1 cellular context compared by ENCODE assay signal in the genomic region with DNA sequence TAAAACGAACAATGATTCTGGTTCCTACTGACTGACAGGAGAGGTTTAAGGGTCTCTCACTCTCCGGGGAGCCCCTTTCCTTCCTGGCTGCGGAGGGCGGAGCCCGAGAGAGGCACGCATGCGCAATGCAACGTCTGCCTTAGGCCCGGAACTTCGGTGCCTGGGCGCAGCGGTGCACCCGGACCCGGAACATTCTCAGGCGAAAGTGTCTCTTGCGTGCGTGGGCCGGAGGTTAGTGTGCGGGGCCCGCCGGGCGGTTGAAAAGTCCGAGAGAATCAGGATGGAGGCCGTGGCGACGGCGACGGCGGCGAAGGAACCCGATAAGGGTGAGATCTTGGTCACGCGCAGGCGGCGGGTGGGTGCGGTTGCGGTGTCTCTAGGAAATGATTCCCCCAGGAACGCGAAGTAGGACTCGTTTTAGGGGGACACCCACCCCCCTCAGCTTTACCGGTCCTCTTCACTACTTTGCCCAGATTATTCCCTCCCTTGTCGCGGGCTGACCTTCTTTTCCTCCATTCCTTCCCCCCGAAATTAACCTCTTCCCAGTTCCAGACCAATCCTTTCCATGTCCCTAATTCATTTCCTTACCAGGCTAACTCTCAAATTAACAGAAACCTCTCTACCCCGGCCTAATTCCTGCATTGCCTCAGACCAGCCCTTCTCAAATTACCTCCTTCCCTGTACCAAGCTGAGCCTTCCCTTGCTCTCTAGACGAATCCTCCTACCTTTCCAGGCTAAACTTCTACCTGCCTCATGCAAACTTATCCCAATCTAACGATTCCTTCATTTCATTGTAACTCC.
A peak's percentile ranks its signal among the peaks of the same experiment; 100 is the strongest.
TF ChIP-seq lines count a peak whose summit lies in the region.

A gene (plus strand): TSS at position 142 of the 801 bp plus-strand sequence. CDS start 139 bp downstream, at position 281.

TF ChIP-seq in HepG2, 621 proteins besides CTCF, POLR2A, EP300 and RAD21 (continued from another document and continues in another):
- TF ChIP-seq, protein P1, sequence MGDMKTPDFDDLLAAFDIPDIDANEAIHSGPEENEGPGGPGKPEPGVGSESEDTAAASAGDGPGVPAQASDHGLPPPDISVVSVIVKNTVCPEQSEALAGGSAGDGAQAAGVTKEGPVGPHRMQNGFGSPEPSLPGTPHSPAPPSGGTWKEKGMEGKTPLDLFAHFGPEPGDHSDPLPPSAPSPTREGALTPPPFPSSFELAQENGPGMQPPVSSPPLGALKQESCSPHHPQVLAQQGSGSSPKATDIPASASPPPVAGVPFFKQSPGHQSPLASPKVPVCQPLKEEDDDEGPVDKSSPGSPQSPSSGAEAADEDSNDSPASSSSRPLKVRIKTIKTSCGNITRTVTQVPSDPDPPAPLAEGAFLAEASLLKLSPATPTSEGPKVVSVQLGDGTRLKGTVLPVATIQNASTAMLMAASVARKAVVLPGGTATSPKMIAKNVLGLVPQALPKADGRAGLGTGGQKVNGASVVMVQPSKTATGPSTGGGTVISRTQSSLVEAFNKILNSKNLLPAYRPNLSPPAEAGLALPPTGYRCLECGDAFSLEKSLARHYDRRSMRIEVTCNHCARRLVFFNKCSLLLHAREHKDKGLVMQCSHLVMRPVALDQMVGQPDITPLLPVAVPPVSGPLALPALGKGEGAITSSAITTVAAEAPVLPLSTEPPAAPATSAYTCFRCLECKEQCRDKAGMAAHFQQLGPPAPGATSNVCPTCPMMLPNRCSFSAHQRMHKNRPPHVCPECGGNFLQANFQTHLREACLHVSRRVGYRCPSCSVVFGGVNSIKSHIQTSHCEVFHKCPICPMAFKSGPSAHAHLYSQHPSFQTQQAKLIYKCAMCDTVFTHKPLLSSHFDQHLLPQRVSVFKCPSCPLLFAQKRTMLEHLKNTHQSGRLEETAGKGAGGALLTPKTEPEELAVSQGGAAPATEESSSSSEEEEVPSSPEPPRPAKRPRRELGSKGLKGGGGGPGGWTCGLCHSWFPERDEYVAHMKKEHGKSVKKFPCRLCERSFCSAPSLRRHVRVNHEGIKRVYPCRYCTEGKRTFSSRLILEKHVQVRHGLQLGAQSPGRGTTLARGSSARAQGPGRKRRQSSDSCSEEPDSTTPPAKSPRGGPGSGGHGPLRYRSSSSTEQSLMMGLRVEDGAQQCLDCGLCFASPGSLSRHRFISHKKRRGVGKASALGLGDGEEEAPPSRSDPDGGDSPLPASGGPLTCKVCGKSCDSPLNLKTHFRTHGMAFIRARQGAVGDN (CRISPR knock-in tag; IDR thresholded peaks at IDR 0.05) = peak; percentile 92
- no peak for TF ChIP-seq DPF2 (CRISPR knock-in tag; IDR thresholded peaks at IDR 0.05; ENCODE audit: borderline replicate concordance, low read depth)
- TF ChIP-seq, protein P2, sequence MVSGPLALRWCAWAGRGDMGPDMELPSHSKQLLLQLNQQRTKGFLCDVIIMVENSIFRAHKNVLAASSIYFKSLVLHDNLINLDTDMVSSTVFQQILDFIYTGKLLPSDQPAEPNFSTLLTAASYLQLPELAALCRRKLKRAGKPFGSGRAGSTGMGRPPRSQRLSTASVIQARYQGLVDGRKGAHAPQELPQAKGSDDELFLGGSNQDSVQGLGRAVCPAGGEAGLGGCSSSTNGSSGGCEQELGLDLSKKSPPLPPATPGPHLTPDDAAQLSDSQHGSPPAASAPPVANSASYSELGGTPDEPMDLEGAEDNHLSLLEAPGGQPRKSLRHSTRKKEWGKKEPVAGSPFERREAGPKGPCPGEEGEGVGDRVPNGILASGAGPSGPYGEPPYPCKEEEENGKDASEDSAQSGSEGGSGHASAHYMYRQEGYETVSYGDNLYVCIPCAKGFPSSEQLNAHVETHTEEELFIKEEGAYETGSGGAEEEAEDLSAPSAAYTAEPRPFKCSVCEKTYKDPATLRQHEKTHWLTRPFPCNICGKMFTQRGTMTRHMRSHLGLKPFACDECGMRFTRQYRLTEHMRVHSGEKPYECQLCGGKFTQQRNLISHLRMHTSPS (CRISPR knock-in tag; IDR thresholded peaks at IDR 0.05; ENCODE audit: low read depth) = no peak
- TF ChIP-seq ELF4 (CRISPR knock-in tag; IDR thresholded peaks at IDR 0.05; ENCODE audit: borderline replicate concordance) = peak; percentile 95
- peak; percentile 97 for TF ChIP-seq YEATS4 (CRISPR knock-in tag; IDR thresholded peaks at IDR 0.05; ENCODE audit: borderline replicate concordance)
- TF ChIP-seq U2AF1 (optimal IDR thresholded peaks at IDR 0.05; ENCODE audit: low read depth, low read length) = peak; percentile 88
- peak; percentile 66; the same call in 1 of the 2 replicates for TF ChIP-seq MTF2 (CRISPR knock-in tag; IDR thresholded peaks at IDR 0.05; ENCODE audit: borderline replicate concordance)
- TF ChIP-seq JUN (CRISPR knock-in tag; IDR thresholded peaks at IDR 0.05) = no peak
- TF ChIP-seq ZNF629 (CRISPR knock-in tag; conservative IDR thresholded peaks at IDR 0.05) = no peak
- TF ChIP-seq ZNF121 (CRISPR knock-in tag; IDR thresholded peaks at IDR 0.05) = no peak
- TF ChIP-seq, protein P3, sequence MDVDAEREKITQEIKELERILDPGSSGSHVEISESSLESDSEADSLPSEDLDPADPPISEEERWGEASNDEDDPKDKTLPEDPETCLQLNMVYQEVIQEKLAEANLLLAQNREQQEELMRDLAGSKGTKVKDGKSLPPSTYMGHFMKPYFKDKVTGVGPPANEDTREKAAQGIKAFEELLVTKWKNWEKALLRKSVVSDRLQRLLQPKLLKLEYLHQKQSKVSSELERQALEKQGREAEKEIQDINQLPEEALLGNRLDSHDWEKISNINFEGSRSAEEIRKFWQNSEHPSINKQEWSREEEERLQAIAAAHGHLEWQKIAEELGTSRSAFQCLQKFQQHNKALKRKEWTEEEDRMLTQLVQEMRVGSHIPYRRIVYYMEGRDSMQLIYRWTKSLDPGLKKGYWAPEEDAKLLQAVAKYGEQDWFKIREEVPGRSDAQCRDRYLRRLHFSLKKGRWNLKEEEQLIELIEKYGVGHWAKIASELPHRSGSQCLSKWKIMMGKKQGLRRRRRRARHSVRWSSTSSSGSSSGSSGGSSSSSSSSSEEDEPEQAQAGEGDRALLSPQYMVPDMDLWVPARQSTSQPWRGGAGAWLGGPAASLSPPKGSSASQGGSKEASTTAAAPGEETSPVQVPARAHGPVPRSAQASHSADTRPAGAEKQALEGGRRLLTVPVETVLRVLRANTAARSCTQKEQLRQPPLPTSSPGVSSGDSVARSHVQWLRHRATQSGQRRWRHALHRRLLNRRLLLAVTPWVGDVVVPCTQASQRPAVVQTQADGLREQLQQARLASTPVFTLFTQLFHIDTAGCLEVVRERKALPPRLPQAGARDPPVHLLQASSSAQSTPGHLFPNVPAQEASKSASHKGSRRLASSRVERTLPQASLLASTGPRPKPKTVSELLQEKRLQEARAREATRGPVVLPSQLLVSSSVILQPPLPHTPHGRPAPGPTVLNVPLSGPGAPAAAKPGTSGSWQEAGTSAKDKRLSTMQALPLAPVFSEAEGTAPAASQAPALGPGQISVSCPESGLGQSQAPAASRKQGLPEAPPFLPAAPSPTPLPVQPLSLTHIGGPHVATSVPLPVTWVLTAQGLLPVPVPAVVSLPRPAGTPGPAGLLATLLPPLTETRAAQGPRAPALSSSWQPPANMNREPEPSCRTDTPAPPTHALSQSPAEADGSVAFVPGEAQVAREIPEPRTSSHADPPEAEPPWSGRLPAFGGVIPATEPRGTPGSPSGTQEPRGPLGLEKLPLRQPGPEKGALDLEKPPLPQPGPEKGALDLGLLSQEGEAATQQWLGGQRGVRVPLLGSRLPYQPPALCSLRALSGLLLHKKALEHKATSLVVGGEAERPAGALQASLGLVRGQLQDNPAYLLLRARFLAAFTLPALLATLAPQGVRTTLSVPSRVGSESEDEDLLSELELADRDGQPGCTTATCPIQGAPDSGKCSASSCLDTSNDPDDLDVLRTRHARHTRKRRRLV (CRISPR knock-in tag; IDR thresholded peaks at IDR 0.05) = peak; percentile 39; the same call in 1 of the 2 replicates
- peak; percentile 96 for TF ChIP-seq GABPB1 (CRISPR knock-in tag; IDR thresholded peaks at IDR 0.05)
- no peak for TF ChIP-seq JUNB (CRISPR knock-in tag; IDR thresholded peaks at IDR 0.05; ENCODE audit: borderline replicate concordance)
- TF ChIP-seq ZFP62 (CRISPR knock-in tag; IDR thresholded peaks at IDR 0.05) = no peak
- no peak for TF ChIP-seq GPN1 (CRISPR knock-in tag; IDR thresholded peaks at IDR 0.05; ENCODE audit: borderline replicate concordance)
- TF ChIP-seq, protein P4, sequence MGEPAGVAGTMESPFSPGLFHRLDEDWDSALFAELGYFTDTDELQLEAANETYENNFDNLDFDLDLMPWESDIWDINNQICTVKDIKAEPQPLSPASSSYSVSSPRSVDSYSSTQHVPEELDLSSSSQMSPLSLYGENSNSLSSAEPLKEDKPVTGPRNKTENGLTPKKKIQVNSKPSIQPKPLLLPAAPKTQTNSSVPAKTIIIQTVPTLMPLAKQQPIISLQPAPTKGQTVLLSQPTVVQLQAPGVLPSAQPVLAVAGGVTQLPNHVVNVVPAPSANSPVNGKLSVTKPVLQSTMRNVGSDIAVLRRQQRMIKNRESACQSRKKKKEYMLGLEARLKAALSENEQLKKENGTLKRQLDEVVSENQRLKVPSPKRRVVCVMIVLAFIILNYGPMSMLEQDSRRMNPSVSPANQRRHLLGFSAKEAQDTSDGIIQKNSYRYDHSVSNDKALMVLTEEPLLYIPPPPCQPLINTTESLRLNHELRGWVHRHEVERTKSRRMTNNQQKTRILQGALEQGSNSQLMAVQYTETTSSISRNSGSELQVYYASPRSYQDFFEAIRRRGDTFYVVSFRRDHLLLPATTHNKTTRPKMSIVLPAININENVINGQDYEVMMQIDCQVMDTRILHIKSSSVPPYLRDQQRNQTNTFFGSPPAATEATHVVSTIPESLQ (CRISPR knock-in tag; conservative IDR thresholded peaks at IDR 0.05) = peak; percentile 51; the same call in 1 of the 2 replicates
- TF ChIP-seq, protein P5, sequence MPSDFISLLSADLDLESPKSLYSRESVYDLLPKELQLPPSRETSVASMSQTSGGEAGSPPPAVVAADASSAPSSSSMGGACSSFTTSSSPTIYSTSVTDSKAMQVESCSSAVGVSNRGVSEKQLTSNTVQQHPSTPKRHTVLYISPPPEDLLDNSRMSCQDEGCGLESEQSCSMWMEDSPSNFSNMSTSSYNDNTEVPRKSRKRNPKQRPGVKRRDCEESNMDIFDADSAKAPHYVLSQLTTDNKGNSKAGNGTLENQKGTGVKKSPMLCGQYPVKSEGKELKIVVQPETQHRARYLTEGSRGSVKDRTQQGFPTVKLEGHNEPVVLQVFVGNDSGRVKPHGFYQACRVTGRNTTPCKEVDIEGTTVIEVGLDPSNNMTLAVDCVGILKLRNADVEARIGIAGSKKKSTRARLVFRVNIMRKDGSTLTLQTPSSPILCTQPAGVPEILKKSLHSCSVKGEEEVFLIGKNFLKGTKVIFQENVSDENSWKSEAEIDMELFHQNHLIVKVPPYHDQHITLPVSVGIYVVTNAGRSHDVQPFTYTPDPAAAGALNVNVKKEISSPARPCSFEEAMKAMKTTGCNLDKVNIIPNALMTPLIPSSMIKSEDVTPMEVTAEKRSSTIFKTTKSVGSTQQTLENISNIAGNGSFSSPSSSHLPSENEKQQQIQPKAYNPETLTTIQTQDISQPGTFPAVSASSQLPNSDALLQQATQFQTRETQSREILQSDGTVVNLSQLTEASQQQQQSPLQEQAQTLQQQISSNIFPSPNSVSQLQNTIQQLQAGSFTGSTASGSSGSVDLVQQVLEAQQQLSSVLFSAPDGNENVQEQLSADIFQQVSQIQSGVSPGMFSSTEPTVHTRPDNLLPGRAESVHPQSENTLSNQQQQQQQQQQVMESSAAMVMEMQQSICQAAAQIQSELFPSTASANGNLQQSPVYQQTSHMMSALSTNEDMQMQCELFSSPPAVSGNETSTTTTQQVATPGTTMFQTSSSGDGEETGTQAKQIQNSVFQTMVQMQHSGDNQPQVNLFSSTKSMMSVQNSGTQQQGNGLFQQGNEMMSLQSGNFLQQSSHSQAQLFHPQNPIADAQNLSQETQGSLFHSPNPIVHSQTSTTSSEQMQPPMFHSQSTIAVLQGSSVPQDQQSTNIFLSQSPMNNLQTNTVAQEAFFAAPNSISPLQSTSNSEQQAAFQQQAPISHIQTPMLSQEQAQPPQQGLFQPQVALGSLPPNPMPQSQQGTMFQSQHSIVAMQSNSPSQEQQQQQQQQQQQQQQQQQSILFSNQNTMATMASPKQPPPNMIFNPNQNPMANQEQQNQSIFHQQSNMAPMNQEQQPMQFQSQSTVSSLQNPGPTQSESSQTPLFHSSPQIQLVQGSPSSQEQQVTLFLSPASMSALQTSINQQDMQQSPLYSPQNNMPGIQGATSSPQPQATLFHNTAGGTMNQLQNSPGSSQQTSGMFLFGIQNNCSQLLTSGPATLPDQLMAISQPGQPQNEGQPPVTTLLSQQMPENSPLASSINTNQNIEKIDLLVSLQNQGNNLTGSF (CRISPR knock-in tag; IDR thresholded peaks at IDR 0.05) = peak; percentile 28; the same call in 1 of the 2 replicates
- TF ChIP-seq MTA1 (CRISPR knock-in tag; IDR thresholded peaks at IDR 0.05; ENCODE audit: borderline replicate concordance) = peak; percentile 52; the same call in 1 of the 2 replicates
- TF ChIP-seq CAMTA2 (CRISPR knock-in tag; IDR thresholded peaks at IDR 0.05; ENCODE audit: borderline replicate concordance) = no peak
- TF ChIP-seq ZNF274 (CRISPR knock-in tag; IDR thresholded peaks at IDR 0.05) = peak; percentile 78; the same call in 1 of the 2 replicates
